ENCODE assay signal across 1 cellular context in the genomic region with DNA sequence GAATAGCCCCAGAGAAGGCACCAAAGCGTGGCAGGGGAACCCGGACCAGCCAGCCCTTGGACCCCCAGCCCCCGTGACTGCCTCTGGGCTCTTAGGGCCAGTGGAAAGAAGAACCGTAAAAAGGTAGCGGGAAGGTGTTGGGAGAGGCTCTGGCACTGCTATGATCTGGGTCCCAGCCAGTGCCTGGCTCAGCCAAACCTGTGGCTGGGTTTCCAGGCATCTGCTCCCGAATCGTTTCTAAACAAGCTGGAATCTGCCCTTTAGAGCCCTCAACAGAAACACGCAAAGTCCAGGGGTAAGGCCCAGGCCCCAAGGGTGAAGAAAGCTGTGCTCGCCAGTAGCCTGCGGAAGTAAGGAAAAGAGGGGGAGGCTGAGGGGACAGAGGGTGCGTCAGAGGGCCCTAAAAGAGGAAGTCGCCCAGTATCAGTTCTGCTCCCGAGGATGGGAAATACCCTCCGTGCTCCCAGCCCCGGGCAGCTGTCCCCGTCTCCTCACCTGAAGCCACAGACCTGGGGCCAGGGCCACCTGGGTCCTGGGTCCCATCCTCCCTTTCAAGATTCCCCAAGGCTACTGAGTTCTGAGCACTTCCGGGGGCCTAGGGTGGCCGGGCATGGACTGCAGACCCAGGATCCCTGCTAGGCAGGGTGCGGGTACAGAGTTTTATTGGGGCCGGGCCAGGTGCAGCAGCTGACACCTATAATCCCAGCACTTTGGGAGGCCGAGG.
TF ChIP-seq lines count a peak whose summit lies in the region.

No MANE protein-coding gene starts in this region.

TF ChIP-seq in H1, 55 proteins besides CTCF, POLR2A, EP300 and RAD21:
- TF ChIP-seq MAFK (IDR thresholded peaks at IDR 0.05; ENCODE audit: low read depth, low read length) (no peak), YY1 (IDR thresholded peaks at IDR 0.05; ENCODE audit: low read depth, low read length) (no peak), KDM4A (IDR thresholded peaks at IDR 0.05; ENCODE audit: low read depth, low read length, severe bottlenecking) (no peak), PHF8 (conservative IDR thresholded peaks at IDR 0.05; ENCODE audit: low read depth, low read length) (no peak), EZH2 (IDR thresholded peaks at IDR 0.05; ENCODE audit: low read depth, low read length, severe bottlenecking) (no peak), ASH2L (IDR thresholded peaks at IDR 0.05; ENCODE audit: low read length) (no peak), SUZ12 (IDR thresholded peaks at IDR 0.05; ENCODE audit: low read length) (no peak), CTBP2 (IDR thresholded peaks at IDR 0.05; ENCODE audit: borderline replicate concordance, insufficient read depth, insufficient read length, low read length) (no peak), TCF12 (IDR thresholded peaks at IDR 0.05; ENCODE audit: low read depth, low read length) (no peak), CHD2 (IDR thresholded peaks at IDR 0.05; ENCODE audit: low read length) (no peak), SIN3A (conservative IDR thresholded peaks at IDR 0.05 in 1 of 2, IDR thresholded peaks at IDR 0.05 in 1 of 2; ENCODE audit: low read depth in 1 of 2, low read length in 2 of 2) (no peak)
- TF ChIP-seq, protein P1, sequence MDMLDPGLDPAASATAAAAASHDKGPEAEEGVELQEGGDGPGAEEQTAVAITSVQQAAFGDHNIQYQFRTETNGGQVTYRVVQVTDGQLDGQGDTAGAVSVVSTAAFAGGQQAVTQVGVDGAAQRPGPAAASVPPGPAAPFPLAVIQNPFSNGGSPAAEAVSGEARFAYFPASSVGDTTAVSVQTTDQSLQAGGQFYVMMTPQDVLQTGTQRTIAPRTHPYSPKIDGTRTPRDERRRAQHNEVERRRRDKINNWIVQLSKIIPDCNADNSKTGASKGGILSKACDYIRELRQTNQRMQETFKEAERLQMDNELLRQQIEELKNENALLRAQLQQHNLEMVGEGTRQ (IDR thresholded peaks at IDR 0.05; ENCODE audit: low read length), result no peak
